Comparison of ENCODE assay signal across 1 cellular context in genomic region chrX:74492720-74493201, GRCh38.
TF ChIP-seq lines count a peak whose summit lies in the region.

No MANE protein-coding gene starts in this region.

TF ChIP-seq in IMR-90, 13 proteins besides CTCF, POLR2A, EP300 and RAD21 (continued from another document):
- TF ChIP-seq ELK1 (IDR thresholded peaks at IDR 0.05; ENCODE audit: borderline replicate concordance, low read depth, low read length) = no peak
- no peak for TF ChIP-seq RFX5 (IDR thresholded peaks at IDR 0.05; ENCODE audit: low read depth, low read length)
- no peak for TF ChIP-seq MAFK (IDR thresholded peaks at IDR 0.05; ENCODE audit: low read depth, low read length)
- no peak for TF ChIP-seq SMC3 (IDR thresholded peaks at IDR 0.05; ENCODE audit: low read depth, low read length)
